Comparison of ENCODE assay signal across 1 cellular context in genomic region chr14:24315807-24316596, GRCh38.
TF ChIP-seq lines count a peak whose summit lies in the region.

No MANE protein-coding gene starts in this region.

TF ChIP-seq in HepG2, 621 proteins besides CTCF, POLR2A, EP300 and RAD21 (continued from another document and continues in another):
- TF ChIP-seq NR0B2 (CRISPR knock-in tag; IDR thresholded peaks at IDR 0.05) = peak; percentile 97
- no peak for TF ChIP-seq CCDC6 (CRISPR knock-in tag; IDR thresholded peaks at IDR 0.05)
- TF ChIP-seq MTERF4 (CRISPR knock-in tag; IDR thresholded peaks at IDR 0.05) = peak; percentile 99
- TF ChIP-seq PHB2 (IDR thresholded peaks at IDR 0.05; ENCODE audit: partially characterized antibody) = no peak
- no peak for TF ChIP-seq ZNF562 (CRISPR knock-in tag; IDR thresholded peaks at IDR 0.05; ENCODE audit: borderline replicate concordance)
- peak; percentile 99 for TF ChIP-seq ZGPAT (CRISPR knock-in tag; IDR thresholded peaks at IDR 0.05)
- TF ChIP-seq IKZF5 (CRISPR knock-in tag; IDR thresholded peaks at IDR 0.05) = peak; percentile 99
- TF ChIP-seq FUBP1 (CRISPR knock-in tag; IDR thresholded peaks at IDR 0.05; ENCODE audit: borderline replicate concordance) = peak; percentile 97; the same call in 1 of the 2 replicates
- TF ChIP-seq ZNF362 (CRISPR knock-in tag; IDR thresholded peaks at IDR 0.05; ENCODE audit: borderline replicate concordance) = peak; percentile 53; the same call in 1 of the 2 replicates
- TF ChIP-seq AFF4 (CRISPR knock-in tag; IDR thresholded peaks at IDR 0.05) = no peak; the same call in 1 of the 2 replicates
- no peak for TF ChIP-seq REL (CRISPR knock-in tag; conservative IDR thresholded peaks at IDR 0.05)
- TF ChIP-seq HOXA9 (CRISPR knock-in tag; IDR thresholded peaks at IDR 0.05; ENCODE audit: borderline replicate concordance) = no peak
- no peak for TF ChIP-seq GTF2F1 (IDR thresholded peaks at IDR 0.05; ENCODE audit: low read length)
- TF ChIP-seq ZHX1 (CRISPR knock-in tag; IDR thresholded peaks at IDR 0.05; ENCODE audit: low read depth) = peak; percentile 93
- TF ChIP-seq MAZ (IDR thresholded peaks at IDR 0.05; ENCODE audit: borderline replicate concordance, low read depth, low read length) = no peak
- TF ChIP-seq MAZ (CRISPR knock-in tag; IDR thresholded peaks at IDR 0.05; ENCODE audit: low read depth) = peak; percentile 66
- TF ChIP-seq NFATC3 (CRISPR knock-in tag; IDR thresholded peaks at IDR 0.05) = peak; percentile 76; the same call in 1 of the 2 replicates
- TF ChIP-seq TBP (CRISPR knock-in tag; IDR thresholded peaks at IDR 0.05) = no peak; the same call in 1 of the 2 replicates
- peak; percentile 99 for TF ChIP-seq ZNF232 (CRISPR knock-in tag; IDR thresholded peaks at IDR 0.05; ENCODE audit: borderline replicate concordance)
- peak; percentile 98 for TF ChIP-seq ZNF639 (CRISPR knock-in tag; conservative IDR thresholded peaks at IDR 0.05)
- no peak; the same call in 1 of the 2 replicates for TF ChIP-seq EEA1 (CRISPR knock-in tag; IDR thresholded peaks at IDR 0.05; ENCODE audit: borderline replicate concordance)
- TF ChIP-seq ZEB1 (IDR thresholded peaks at IDR 0.05; ENCODE audit: insufficient replicate concordance, low read depth) = no peak
- TF ChIP-seq HMGXB3 (CRISPR knock-in tag; IDR thresholded peaks at IDR 0.05; ENCODE audit: borderline replicate concordance) = peak; percentile 86; the same call in 1 of the 2 replicates
- peak; percentile 96 for TF ChIP-seq ELF3 (CRISPR knock-in tag; IDR thresholded peaks at IDR 0.05)
- no peak for TF ChIP-seq XRCC5 (optimal IDR thresholded peaks at IDR 0.05; ENCODE audit: low read length)
